In genomic region chr6:39865011-39865888, GRCh38 we compare ENCODE assay signal across 8 cellular contexts.
A peak's percentile ranks its signal among the peaks of the same experiment; 100 is the strongest.
DNase-seq lines count a peak whose midpoint lies in the region; ATAC-seq and TF ChIP-seq lines count a peak whose summit lies in the region.

No MANE protein-coding gene starts in this region.

- peaks cover 16% of the 10 kb centered on the region for H3K27me3 Mint-ChIP-seq in activated T-cell treated with anti-CD3 and anti-CD28 coated beads, Interleukin-2, amount 50 U/mL, for 4 hours (ENCODE audit: low read depth)
- H3K27me3 Mint-ChIP-seq in osteocyte (ENCODE audit: unreplicated experiment) (no peaks in the 10 kb centered on the region), type B pancreatic cell (no peaks in the 10 kb centered on the region)

- no peak for ATAC-seq in activated T-cell treated with anti-CD3 and anti-CD28 coated beads, Interleukin-2, amount 50 U/mL, for 4 hours
- no peak for ATAC-seq in HG02852 (IDR thresholded peaks at IDR 0.05; ENCODE audit: unreplicated experiment)

- no peaks in the 10 kb centered on the region for H3K36me3 Mint-ChIP-seq in activated T-cell treated with anti-CD3 and anti-CD28 coated beads, Interleukin-2, amount 50 U/mL, for 4 hours (ENCODE audit: insufficient read depth)
- H3K36me3 Mint-ChIP-seq in osteocyte (ENCODE audit: unreplicated experiment), result peaks cover 65% of the 10 kb centered on the region
- H3K36me3 Mint-ChIP-seq in type B pancreatic cell, result peaks cover 9% of the 10 kb centered on the region

- DNase-seq in 8988T (peak; percentile 46), NCI-H82 (lab: John Stamatoyannopoulos, UW) (peak; percentile 93), foreskin fibroblast (peak; percentile 41 to 74), osteocyte (ENCODE audit: extremely low spot score, unreplicated experiment) (no peak), type B pancreatic cell (ENCODE audit: extremely low spot score, unreplicated experiment) (no peak)
- peak; percentile 50 for DNase-seq in activated T-cell treated with anti-CD3 and anti-CD28 coated beads, Interleukin-2, amount 50 U/mL, for 4 hours

- H3K27ac Mint-ChIP-seq in osteocyte (ENCODE audit: unreplicated experiment), result no peak overlapping the region
- H3K27ac Mint-ChIP-seq in type B pancreatic cell, result no peak overlapping the region

- no peaks in the 10 kb centered on the region for H3K9me3 Mint-ChIP-seq in activated T-cell treated with anti-CD3 and anti-CD28 coated beads, Interleukin-2, amount 50 U/mL, for 4 hours
- no peaks in the 10 kb centered on the region for H3K9me3 Mint-ChIP-seq in osteocyte (ENCODE audit: unreplicated experiment)
- H3K9me3 Mint-ChIP-seq in type B pancreatic cell, result no peaks in the 10 kb centered on the region

- peak; percentile 90 for TF ChIP-seq CTCF in GM12873 (IDR thresholded peaks at IDR 0.05; ENCODE audit: insufficient read depth, low read depth, low read length, missing control alignments)
- TF ChIP-seq CTCF in foreskin fibroblast (IDR thresholded peaks at IDR 0.05; ENCODE audit: low read depth, low read length), result peak; percentile 71
- peak; percentile 66 for TF ChIP-seq CTCF in osteocyte (IDR thresholded peaks at IDR 0.05)
- TF ChIP-seq CTCF in type B pancreatic cell (conservative IDR thresholded peaks at IDR 0.05), result peak; percentile 84

- no peaks in the 10 kb centered on the region for H3K4me1 Mint-ChIP-seq in activated T-cell treated with anti-CD3 and anti-CD28 coated beads, Interleukin-2, amount 50 U/mL, for 4 hours (ENCODE audit: low read depth)
- H3K4me1 Mint-ChIP-seq in osteocyte (ENCODE audit: unreplicated experiment), result peaks cover 21% of the 10 kb centered on the region
- H3K4me1 Mint-ChIP-seq in type B pancreatic cell (ENCODE audit: unreplicated experiment), result peaks cover 8% of the 10 kb centered on the region

- H3K4me3 ChIP-seq in foreskin fibroblast (ENCODE audit: low read depth in 1 of 2, low read length in 2 of 2), result no peak overlapping the region

- H3K4me3 Mint-ChIP-seq in activated T-cell treated with anti-CD3 and anti-CD28 coated beads, Interleukin-2, amount 50 U/mL, for 4 hours, result no peak overlapping the region
- H3K4me3 Mint-ChIP-seq in osteocyte (ENCODE audit: unreplicated experiment), result no peak overlapping the region
- H3K4me3 Mint-ChIP-seq in type B pancreatic cell, result no peak overlapping the region

Comparison
In these comparisons a context has a peak if more than half of its experiments do, and no peak if none do; other contexts are left out.
1. DNase-seq: peak in 8988T (single experiment), NCI-H82 (single experiment), activated T-cell treated with anti-CD3 and anti-CD28 coated beads, Interleukin-2, amount 50 U/mL, for 4 hours (single experiment) and foreskin fibroblast (2 of 2); none in osteocyte (single experiment) and type B pancreatic cell (single experiment).
2. Peak in every context shown above with its lines, with median percentiles within 50 percentile points of each other: CTCF ChIP-seq.